8 cellular contexts compared by ENCODE assay signal in genomic region chr16:84819644-84820304, GRCh38. TPM values are rescaled to one million over a fixed set of nuclear protein-coding genes. Genes with fewer than 3 reads are reported as not detected.
DNase-seq lines count a peak whose midpoint lies in the region; ATAC-seq and TF ChIP-seq lines count a peak whose summit lies in the region.

A gene with protein sequence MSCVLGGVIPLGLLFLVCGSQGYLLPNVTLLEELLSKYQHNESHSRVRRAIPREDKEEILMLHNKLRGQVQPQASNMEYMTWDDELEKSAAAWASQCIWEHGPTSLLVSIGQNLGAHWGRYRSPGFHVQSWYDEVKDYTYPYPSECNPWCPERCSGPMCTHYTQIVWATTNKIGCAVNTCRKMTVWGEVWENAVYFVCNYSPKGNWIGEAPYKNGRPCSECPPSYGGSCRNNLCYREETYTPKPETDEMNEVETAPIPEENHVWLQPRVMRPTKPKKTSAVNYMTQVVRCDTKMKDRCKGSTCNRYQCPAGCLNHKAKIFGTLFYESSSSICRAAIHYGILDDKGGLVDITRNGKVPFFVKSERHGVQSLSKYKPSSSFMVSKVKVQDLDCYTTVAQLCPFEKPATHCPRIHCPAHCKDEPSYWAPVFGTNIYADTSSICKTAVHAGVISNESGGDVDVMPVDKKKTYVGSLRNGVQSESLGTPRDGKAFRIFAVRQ (plus strand): TSS chr16:84819985. CDS start chr16:84838496, 18,511 bp downstream.

- DNase-seq in AG10803 (ENCODE audit: low read depth) (peak; percentile 86), HEK293T (ENCODE audit: extremely low spot score) (peak; percentile 97), NCI-H460 (ENCODE audit: extremely low read depth, low read depth) (peak; percentile 80), coronary artery (ENCODE audit: low spot score) (peak; percentile 92), kidney tubule cell (ENCODE audit: low spot score) (peak; percentile 83)
- DNase-seq in activated CD4-positive, alpha-beta T cell treated with anti-CD3 and anti-CD28 coated beads, Interleukin-2, amount 50 U/mL, for 1 hour = peak; percentile 89
- DNase-seq in stimulated activated CD4-positive, alpha-beta T cell treated with anti-CD3 and anti-CD28 coated beads, Interleukin-15, amount 100 ng/mL, for 1 hour (ENCODE audit: low read depth in 1 of 2, low spot score in 1 of 2) = peak; percentile 73 to 87

- TF ChIP-seq CTCF in AG10803 (conservative IDR thresholded peaks at IDR 0.05; ENCODE audit: low read length) = no peak
- no peak for TF ChIP-seq CTCF in coronary artery (IDR thresholded peaks at IDR 0.05)

- CTCF ChIA-PET in HEK293T (lab: Yijun Ruan, JAX) = interaction anchor here (0.5 kb wide), 1 partner anchor 1424 kb away, joined by 3 read pairs; no protein-coding TSS in a partner anchor

- ATAC-seq in HG03108 (IDR thresholded peaks at IDR 0.05; ENCODE audit: unreplicated experiment) = no peak

- peak within 1 kb of the TSS in 1 of 2 donors; percentile 75 for H3K27ac ChIP-seq in coronary artery

- H3K4me3 ChIP-seq in AG10803 (ENCODE audit: low read length) = peak within 1 kb of the TSS; percentile 64
- peak within 1 kb of the TSS; percentile 70 for H3K4me3 ChIP-seq in coronary artery

- POLR2A ChIA-PET in HEK293T (lab: Yijun Ruan, JAX) = interaction anchor here (0.5 to 1.5 kb wide), 2 partner anchors 12 to 21 kb away, joined by 3 read pairs; no protein-coding TSS in a partner anchor

TF ChIP-seq in HEK293T, 16 proteins besides CTCF, POLR2A, EP300 and RAD21:
- TF ChIP-seq CTBP1 (IDR thresholded peaks at IDR 0.05; ENCODE audit: borderline replicate concordance) (no peak), LEF1 (IDR thresholded peaks at IDR 0.05; ENCODE audit: borderline replicate concordance) (no peak), BHLHE40 (IDR thresholded peaks at IDR 0.05; ENCODE audit: borderline replicate concordance) (no peak), FOXK2 (IDR thresholded peaks at IDR 0.05) (no peak), SUZ12 (IDR thresholded peaks at IDR 0.05) (no peak), PKNOX1 (IDR thresholded peaks at IDR 0.05) (no peak), HDGF (IDR thresholded peaks at IDR 0.05; ENCODE audit: borderline replicate concordance) (no peak)

RNA-seq across cellular contexts. Expression of the gene that starts here (rescaled TPM):
- total RNA-seq in NCI-H460 (2014; rRNA removed; shearing (Covaris generic)) = 0.30 and 0.35 TPM in 2 replicates
- polyA plus RNA-seq in NCI-H460 (2014; cell fraction: nucleus; rRNA removed) = 0.31 TPM in 1 of 2 replicates, not detected in the other

Comparison
In these comparisons a context has a peak if more than half of its experiments do, and no peak if none do; other contexts are left out.
1. Peak in DNase-seq in NCI-H460; RNA of the gene not detected or under 1 TPM.